In the genomic region with DNA sequence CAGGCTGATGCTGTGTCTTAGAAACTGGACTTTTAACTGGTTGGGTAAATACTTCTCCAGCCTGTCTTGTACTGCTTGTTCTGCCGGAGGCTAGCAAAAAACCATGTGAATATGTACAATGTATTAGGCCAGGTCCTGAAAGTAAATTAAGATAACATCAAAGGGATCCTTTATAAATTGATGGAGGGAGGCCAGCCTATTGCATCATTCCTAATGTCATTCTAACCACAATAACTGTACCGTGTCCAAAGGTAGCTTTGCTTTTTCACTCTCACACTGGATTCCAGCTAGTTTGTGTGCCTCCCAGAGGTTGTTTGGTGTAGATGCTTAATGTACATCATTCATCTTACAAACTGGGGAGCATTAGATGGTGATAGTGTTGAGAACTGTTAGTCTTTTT, we compare ENCODE assay signal across 22 cellular contexts.
DNase-seq lines count a peak whose midpoint lies in the region; ATAC-seq, FAIRE-seq and TF ChIP-seq lines count a peak whose summit lies in the region.
"Had no signal": no experiment of that assay in that cellular context is flagged by ENCODE, and none has a peak within 500 bp of the region (broad histone marks: within the 10 kb centered on the region; RNA-seq: fewer than 3 reads in every experiment).

No MANE protein-coding gene starts in this region.

- peak; percentile 93 for ATAC-seq in HepG2
- no peak for ATAC-seq in activated CD4-positive, CD25-positive, alpha-beta regulatory T cell treated with anti-CD3 and anti-CD28 coated beads, Interleukin-2, amount 50 U/mL, for 24 hours
- no peak for ATAC-seq in GM19324 (IDR thresholded peaks at IDR 0.05; ENCODE audit: low FRiP score, unreplicated experiment)
- ATAC-seq: left colon, mucosa of descending colon had no signal

- H3K4me3 ChIP-seq in HepG2 (replicated peaks in 1 of 3; ENCODE audit: insufficient read depth in 1 of 3, low read depth in 2 of 3, low read length in 3 of 3): no peak overlapping the region
- H3K4me3 ChIP-seq: esophagus muscularis mucosa, MG63, mucosa of descending colon, neural progenitor cell had no signal

- BruUV-seq in HepG2 (replicated peaks; lab: Mats Ljungman, UMichigan): no TSS peak

- H3K4me2 ChIP-seq in HepG2 (ENCODE audit: low read depth, low read length): 0 out of 2 replicates have a peak overlapping the region, but pooled peaks have one; percentile 5
- H3K4me2 ChIP-seq: neural progenitor cell had no signal

- peak; percentile 90 for FAIRE-seq in HepG2 (lab: Jason Lieb, UNC)

- no peaks in the 10 kb centered on the region for H4K20me1 ChIP-seq in HepG2 (ENCODE audit: insufficient read depth, low read length)

- 0% methylated on average over 2 of the region's 2 CpGs for WGBS in HepG2 (ENCODE audit: low lambda C conversion rate)

- peak; percentile 62 for TF ChIP-seq CTCF in LNCAP (IDR thresholded peaks at IDR 0.05)
- peak; percentile 56 for TF ChIP-seq CTCF in HepG2 (CRISPR knock-in tag; IDR thresholded peaks at IDR 0.05)

- no peaks in the 10 kb centered on the region for H3K79me2 ChIP-seq in HepG2 (ENCODE audit: insufficient read depth, low read length)

- in situ Hi-C loops in HepG2 (cut with HindIII; ENCODE audit: extremely low pct_ligation_motif_present, low pct_unique_long_range_greater_than_20kb): no loop called here

- TF ChIP-seq POLR2A in HepG2 (IDR thresholded peaks at IDR 0.05; ENCODE audit: insufficient read depth in 1 of 2, low read depth in 2 of 2, low read length in 2 of 2): no peak

- POLR2A ChIA-PET in HepG2 (lab: Yijun Ruan, JAX): no interaction called here

- TF ChIP-seq EP300 in HepG2 (IDR thresholded peaks at IDR 0.05; ENCODE audit: low read depth in 2 of 2, low read length in 2 of 2): peak; percentile 62 to 74; a peak in 2 of 4 replicates
- TF ChIP-seq EP300 in HepG2 (CRISPR knock-in tag; IDR thresholded peaks at IDR 0.05; ENCODE audit: borderline replicate concordance): no peak; the same call in 1 of the 2 replicates

- intact Hi-C loops in HepG2 (cut with micrococcal nuclease; ENCODE audit: unreplicated experiment): loop anchor here (1.0 to 10.0 kb wide), 3 partner anchors 96 to 386 kb away; a partner anchor contains a TSS

- no peak overlapping the region for H3K27ac ChIP-seq in HepG2 (ENCODE audit: extremely low read length, insufficient read depth, low read length)
- H3K27ac ChIP-seq: esophagus muscularis mucosa, neural progenitor cell, WERI-Rb-1 had no signal

- H3K27me3 ChIP-seq in HepG2 (ENCODE audit: control insufficient read depth in 1 of 2, insufficient read depth in 2 of 2, low read length in 2 of 2): 0 out of 5 replicates have a peak, but pooled peaks cover 0 to 2% of the 10 kb centered on the region in 2 experiments
- H3K27me3 ChIP-seq: esophagus muscularis mucosa, MG63, neural progenitor cell had no signal

- no peak overlapping the region for H3K9ac ChIP-seq in HepG2 (ENCODE audit: insufficient read depth, low read depth, low read length)
- H3K9ac ChIP-seq: neural progenitor cell had no signal

- CTCF ChIA-PET in HepG2 (lab: Yijun Ruan, JAX; ENCODE audit: low intra/inter-chr PET ratio, low total read pairs): no interaction called here

- H2AFZ ChIP-seq in HepG2 (ENCODE audit: low read length): no peak overlapping the region
- H2AFZ ChIP-seq: neural progenitor cell had no signal

- DNase-seq in COLO829 (ENCODE audit: low spot score): peak; percentile 45
- DNase-seq in astrocyte of the hippocampus (ENCODE audit: low read depth, low spot score): peak; percentile 55
- peak; percentile 81 for DNase-seq in HepG2 (ENCODE audit: low spot score)
- no peak for DNase-seq in stimulated activated CD4-positive, alpha-beta T cell treated with anti-CD3 and anti-CD28 coated beads, Interleukin-2, amount 100 ng/mL, for 24 hours
- DNase-seq: activated CD4-positive, alpha-beta memory T cell treated with anti-CD3 and anti-CD28 coated beads for 36 hours; activated naive CD4-positive, alpha-beta T cell; amniotic stem cell; central memory CD4-positive, alpha-beta T cell; COR-L47; GOT3; left colon; MG63; mucosa of descending colon; NCI-H1436; stimulated activated CD8-positive, alpha-beta memory T cell treated with anti-CD3 and anti-CD28 coated beads, Interleukin-4, amount 100 ng/mL, for 48 hours; T-helper 1 cell; WERI-Rb-1 had no signal

- no peaks in the 10 kb centered on the region for H3K36me3 ChIP-seq in HepG2 (replicated peaks in 1 of 2; ENCODE audit: control insufficient read depth in 1 of 2, insufficient read depth in 2 of 2, low read length in 2 of 2)
- H3K36me3 ChIP-seq: esophagus muscularis mucosa, MG63, neural progenitor cell, WERI-Rb-1 had no signal

- H3K9me3 ChIP-seq in HepG2 (ENCODE audit: low read length): no peaks in the 10 kb centered on the region
- H3K9me3 ChIP-seq: esophagus muscularis mucosa, MG63, mucosa of descending colon had no signal

- H3K4me1 ChIP-seq in HepG2 (ENCODE audit: insufficient read depth, low read length): peaks cover 22% of the 10 kb centered on the region
- H3K4me1 ChIP-seq: esophagus muscularis mucosa, neural progenitor cell had no signal

- TF ChIP-seq RAD21 in HepG2 (CRISPR knock-in tag; IDR thresholded peaks at IDR 0.05): no peak

TF ChIP-seq in HepG2, 621 proteins besides CTCF, POLR2A, EP300 and RAD21 (continues in another document):
- no peak for TF ChIP-seq SRY (CRISPR knock-in tag; IDR thresholded peaks at IDR 0.05)
- TF ChIP-seq, protein P1, sequence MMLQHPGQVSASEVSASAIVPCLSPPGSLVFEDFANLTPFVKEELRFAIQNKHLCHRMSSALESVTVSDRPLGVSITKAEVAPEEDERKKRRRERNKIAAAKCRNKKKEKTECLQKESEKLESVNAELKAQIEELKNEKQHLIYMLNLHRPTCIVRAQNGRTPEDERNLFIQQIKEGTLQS (CRISPR knock-in tag; IDR thresholded peaks at IDR 0.05): peak; percentile 67; the same call in 1 of the 2 replicates
- peak; percentile 83; the same call in 1 of the 2 replicates for TF ChIP-seq HNF4G (IDR thresholded peaks at IDR 0.05; ENCODE audit: borderline replicate concordance, low read depth, low read length)
- no peak for TF ChIP-seq HNF4G (CRISPR knock-in tag; IDR thresholded peaks at IDR 0.05; ENCODE audit: borderline replicate concordance, low read depth)
- TF ChIP-seq SYNCRIP (IDR thresholded peaks at IDR 0.05; ENCODE audit: insufficient read depth, low read depth, low read length): no peak
- TF ChIP-seq HDAC6 (IDR thresholded peaks at IDR 0.05; ENCODE audit: low read depth, low read length): no peak
- TF ChIP-seq, protein P2, sequence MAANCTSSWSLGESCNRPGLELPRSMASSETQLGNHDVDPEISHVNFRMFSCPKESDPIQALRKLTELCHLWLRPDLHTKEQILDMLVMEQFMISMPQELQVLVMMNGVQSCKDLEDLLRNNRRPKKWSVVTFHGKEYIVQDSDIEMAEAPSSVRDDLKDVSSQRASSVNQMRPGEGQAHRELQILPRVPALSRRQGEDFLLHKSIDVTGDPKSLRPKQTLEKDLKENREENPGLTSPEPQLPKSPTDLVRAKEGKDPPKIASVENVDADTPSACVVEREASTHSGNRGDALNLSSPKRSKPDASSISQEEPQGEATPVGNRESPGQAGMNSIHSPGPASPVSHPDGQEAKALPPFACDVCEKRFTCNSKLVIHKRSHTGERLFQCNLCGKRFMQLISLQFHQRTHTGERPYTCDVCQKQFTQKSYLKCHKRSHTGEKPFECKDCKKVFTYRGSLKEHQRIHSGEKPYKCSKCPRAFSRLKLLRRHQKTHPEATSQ (CRISPR knock-in tag; IDR thresholded peaks at IDR 0.05; ENCODE audit: borderline replicate concordance): peak; percentile 27; the same call in 1 of the 2 replicates
- peak; percentile 67 for TF ChIP-seq TCF7 (IDR thresholded peaks at IDR 0.05; ENCODE audit: low read depth)
- TF ChIP-seq, protein P3, sequence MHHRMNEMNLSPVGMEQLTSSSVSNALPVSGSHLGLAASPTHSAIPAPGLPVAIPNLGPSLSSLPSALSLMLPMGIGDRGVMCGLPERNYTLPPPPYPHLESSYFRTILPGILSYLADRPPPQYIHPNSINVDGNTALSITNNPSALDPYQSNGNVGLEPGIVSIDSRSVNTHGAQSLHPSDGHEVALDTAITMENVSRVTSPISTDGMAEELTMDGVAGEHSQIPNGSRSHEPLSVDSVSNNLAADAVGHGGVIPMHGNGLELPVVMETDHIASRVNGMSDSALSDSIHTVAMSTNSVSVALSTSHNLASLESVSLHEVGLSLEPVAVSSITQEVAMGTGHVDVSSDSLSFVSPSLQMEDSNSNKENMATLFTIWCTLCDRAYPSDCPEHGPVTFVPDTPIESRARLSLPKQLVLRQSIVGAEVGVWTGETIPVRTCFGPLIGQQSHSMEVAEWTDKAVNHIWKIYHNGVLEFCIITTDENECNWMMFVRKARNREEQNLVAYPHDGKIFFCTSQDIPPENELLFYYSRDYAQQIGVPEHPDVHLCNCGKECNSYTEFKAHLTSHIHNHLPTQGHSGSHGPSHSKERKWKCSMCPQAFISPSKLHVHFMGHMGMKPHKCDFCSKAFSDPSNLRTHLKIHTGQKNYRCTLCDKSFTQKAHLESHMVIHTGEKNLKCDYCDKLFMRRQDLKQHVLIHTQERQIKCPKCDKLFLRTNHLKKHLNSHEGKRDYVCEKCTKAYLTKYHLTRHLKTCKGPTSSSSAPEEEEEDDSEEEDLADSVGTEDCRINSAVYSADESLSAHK (CRISPR knock-in tag; IDR thresholded peaks at IDR 0.05; ENCODE audit: borderline replicate concordance): no peak
- peak; percentile 94 for TF ChIP-seq CEBPB (IDR thresholded peaks at IDR 0.05; ENCODE audit: borderline replicate concordance, low read depth, low read length)
- TF ChIP-seq ZNF251 (CRISPR knock-in tag; IDR thresholded peaks at IDR 0.05): no peak
- TF ChIP-seq ZMYM4 (CRISPR knock-in tag; IDR thresholded peaks at IDR 0.05): 0 out of 2 replicates have a peak, but pooled peaks have one; percentile 21
- TF ChIP-seq SMAD3 (CRISPR knock-in tag; IDR thresholded peaks at IDR 0.05): 0 out of 2 replicates have a peak, but pooled peaks have one; percentile 30
- TF ChIP-seq ATF7 (IDR thresholded peaks at IDR 0.05): peak; percentile 78
- TF ChIP-seq ATF7 (CRISPR knock-in tag; IDR thresholded peaks at IDR 0.05): no peak
- TF ChIP-seq PAWR (CRISPR knock-in tag; IDR thresholded peaks at IDR 0.05; ENCODE audit: borderline replicate concordance): no peak

Comparison
In these comparisons a context has a peak if more than half of its experiments do, and no peak if none do; other contexts are left out.
1. DNase-seq: peak in COLO829 (single experiment), astrocyte of the hippocampus (single experiment) and HepG2 (single experiment); none in stimulated activated CD4-positive, alpha-beta T cell treated with anti-CD3 and anti-CD28 coated beads, Interleukin-2, amount 100 ng/mL, for 24 hours (0 of 2).